8 cellular contexts compared by ENCODE assay signal in the genomic region with DNA sequence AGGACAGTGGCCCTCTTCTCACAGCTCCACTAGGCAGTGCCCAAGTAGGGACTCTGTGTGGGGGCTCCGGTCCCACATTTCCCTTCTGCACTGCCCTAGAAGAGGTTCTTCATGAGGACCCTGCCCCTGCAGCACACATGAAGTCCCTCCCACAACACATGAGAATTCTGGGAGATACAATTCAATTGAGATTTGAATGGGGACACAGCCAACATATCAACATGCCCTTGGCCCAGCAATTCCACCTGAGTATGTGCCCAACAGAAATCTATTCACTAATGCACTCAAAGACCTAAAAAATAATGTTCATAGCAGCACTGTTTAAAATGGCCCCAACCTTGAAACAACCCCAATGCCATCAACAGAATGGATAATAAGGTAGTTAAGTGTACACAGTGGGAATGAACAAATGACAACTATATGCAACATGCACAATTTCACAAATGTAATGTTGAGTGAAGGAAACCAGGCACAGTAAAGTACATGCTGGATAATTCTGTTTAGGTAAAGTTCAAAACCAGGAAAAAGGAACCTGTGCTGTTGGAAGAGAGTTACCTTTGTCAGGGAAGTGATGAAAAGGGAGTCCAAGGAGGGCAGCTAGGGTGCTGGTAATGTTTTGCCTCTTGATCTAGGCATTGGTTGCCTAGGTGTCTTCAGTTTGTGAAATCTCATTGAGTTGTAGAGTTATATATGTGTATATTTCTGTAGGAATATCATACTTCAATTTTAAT. TPM values are rescaled to one million over a fixed set of nuclear protein-coding genes. Genes with fewer than 3 reads are reported as not detected.
"Had no signal": no experiment of that assay in that cellular context is flagged by ENCODE, and none has a peak within 500 bp of the region (broad histone marks: within the 10 kb centered on the region; RNA-seq: fewer than 3 reads in every experiment).

No MANE protein-coding gene starts in this region.

- H3K4me3 Mint-ChIP-seq: GM23338, H9 had no signal

- H3K27ac Mint-ChIP-seq: GM23338, H9 had no signal

- H2AFZ ChIP-seq: GM23338 had no signal

- H3K4me3 ChIP-seq: GM23338, K562 had no signal

- H3K27ac ChIP-seq: HL-60 had no signal

- ATAC-seq: GM23338, K562 had no signal

- H3K9me3 Mint-ChIP-seq: GM23338, H9 had no signal

- FAIRE-seq: H1, H54, K562 had no signal

- DNase-seq: H9, HCEC 1CT, IMR-90 had no signal

RNA-seq across cellular contexts. Expression of a gene that starts 16.1 kb away (rescaled TPM):
- total RNA-seq: IMR-90, K562 had no signal
- polyA plus RNA-seq: IMR-90, K562 had no signal
